In genomic region chr10:45274364-45274763, GRCh38 we compare ENCODE assay signal across 38 cellular contexts. TPM values are rescaled to one million over a fixed set of nuclear protein-coding genes. Genes with fewer than 3 reads are reported as not detected.
"Had no signal": no experiment of that assay in that cellular context is flagged by ENCODE, and none has a peak within 500 bp of the region (broad histone marks: within the 10 kb centered on the region; RNA-seq: fewer than 3 reads in every experiment).

No MANE protein-coding gene starts in this region.

- DNase-seq: Karpas-422, Kasumi-1, MG63, MM.1S, MV-4-11, NCI-H1048, NCI-H1092, NCI-H1092 treated with DMSO at 0.1 percent for 48 hours, NCI-H1105, NCI-H1105 treated with DMSO at 0.1 percent for 48 hours, NCI-H1417, NCI-H1417 treated with DMSO at 0.1 percent for 48 hours, NCI-H1436, NCI-H1436 treated with DMSO at 0.1 percent for 48 hours, NCI-H146, NCI-H1694, NCI-H1694 treated with DMSO at 0.1 percent for 48 hours, NCI-H187, NCI-H187 treated with DMSO at 0.1 percent for 48 hours, NCI-H1930, NCI-H2029, NCI-H2029 treated with DMSO at 0.1 percent for 48 hours, NCI-H2081, NCI-H2081 treated with DMSO at 0.1 percent for 48 hours, NCI-H2107, NCI-H2171, NCI-H2171 treated with DMSO at 0.1 percent for 48 hours, NCI-H2227 treated with DMSO at 0.1 percent for 48 hours, NCI-H226, NCI-H345, NCI-H446, NCI-H446 treated with DMSO at 0.1 percent for 48 hours, NCI-H510A, NCI-H510A treated with DMSO at 0.1 percent for 48 hours, NCI-H524 had no signal

- H3K9me3 ChIP-seq: MG63 had no signal

- H3K27me3 ChIP-seq: MG63 had no signal

- H3K4me3 ChIP-seq: MG63 had no signal

- H3K36me3 ChIP-seq: MG63 had no signal

RNA-seq across cellular contexts. Expression of gene OR13A1, which starts 41.0 kb away (rescaled TPM):
- total RNA-seq: LHCN-M2, MCF 10A, NCI-H460 had no signal
